Comparison of ENCODE assay signal across 11 cellular contexts in the genomic region with DNA sequence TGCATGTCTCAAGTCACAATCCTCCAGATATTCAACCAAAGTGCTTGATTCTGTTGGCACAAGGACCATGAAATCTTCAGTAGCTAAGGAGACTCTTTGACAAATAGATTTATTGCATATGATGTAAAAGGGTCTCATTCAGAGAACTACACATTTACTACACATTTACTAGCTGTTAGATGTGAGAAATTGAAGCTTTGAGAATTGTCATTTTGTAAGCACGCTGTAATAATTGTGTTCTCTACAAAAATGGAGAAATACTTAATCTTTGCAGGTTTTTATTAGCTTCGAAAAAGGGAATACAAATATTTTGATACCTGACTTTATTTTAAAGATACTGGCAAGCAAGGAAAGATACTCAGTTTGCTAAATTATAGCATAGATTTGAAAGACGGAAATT.
DNase-seq lines count a peak whose midpoint lies in the region; ATAC-seq lines count a peak whose summit lies in the region.
"Had no signal": no experiment of that assay in that cellular context is flagged by ENCODE, and none has a peak within 500 bp of the region (broad histone marks: within the 10 kb centered on the region; RNA-seq: fewer than 3 reads in every experiment).

No MANE protein-coding gene starts in this region.

- H3K4me3 ChIP-seq in naive thymus-derived CD4-positive, alpha-beta T cell (ENCODE audit: low read length), result no peak overlapping the region
- no peak overlapping the region for H3K4me3 ChIP-seq in SJCRH30
- H3K4me3 ChIP-seq: coronary artery had no signal

- POLR2A ChIA-PET in naive thymus-derived CD4-positive, alpha-beta T cell (lab: Charles Lee), result interaction anchor here (0.7 to 8.5 kb wide), 13 partner anchors 9 to 84 kb away, joined by 3 to 396 read pairs (median 4); partner anchors contain the start of gene CHD2

- H3K27ac ChIP-seq in naive thymus-derived CD4-positive, alpha-beta T cell (ENCODE audit: low read depth, low read length), result peak overlapping the region; percentile 81
- H3K27ac ChIP-seq in SJCRH30, result no peak overlapping the region

- no peaks in the 10 kb centered on the region for H3K36me3 Mint-ChIP-seq in stimulated activated naive CD8-positive, alpha-beta T cell treated with anti-CD3 and anti-CD28 coated beads, Interleukin-15, Interleukin-2, amounts not matched to agents 100 ng/mL and 50 ng/mL, for 24 hours (ENCODE audit: low read depth)
- H3K36me3 Mint-ChIP-seq in activated naive CD8-positive, alpha-beta T cell treated with anti-CD3 and anti-CD28 coated beads, Interleukin-2, amount 50 U/mL, for 24 hours (ENCODE audit: low read depth), result peaks cover 2% of the 10 kb centered on the region
- no peaks in the 10 kb centered on the region for H3K36me3 Mint-ChIP-seq in naive thymus-derived CD4-positive, alpha-beta T cell

- no peaks in the 10 kb centered on the region for H3K9me3 Mint-ChIP-seq in stimulated activated naive CD8-positive, alpha-beta T cell treated with anti-CD3 and anti-CD28 coated beads, Interleukin-15, Interleukin-2, amounts not matched to agents 100 ng/mL and 50 ng/mL, for 24 hours
- no peaks in the 10 kb centered on the region for H3K9me3 Mint-ChIP-seq in activated naive CD8-positive, alpha-beta T cell treated with anti-CD3 and anti-CD28 coated beads, Interleukin-2, amount 50 U/mL, for 24 hours
- peaks cover 0 to 2% (median 0%) of the 10 kb centered on the region in 11 donors for H3K9me3 Mint-ChIP-seq in naive thymus-derived CD4-positive, alpha-beta T cell

- no peak for ATAC-seq in stimulated activated naive CD8-positive, alpha-beta T cell treated with anti-CD3 and anti-CD28 coated beads, Interleukin-15, Interleukin-2, amounts not matched to agents 100 U/mL and 50 U/mL, for 24 hours
- ATAC-seq in activated naive CD8-positive, alpha-beta T cell treated with anti-CD3 and anti-CD28 coated beads, Interleukin-2, amount 50 U/mL, for 24 hours, result no peak
- ATAC-seq in naive thymus-derived CD4-positive, alpha-beta T cell, result no peak

- H3K4me1 Mint-ChIP-seq in stimulated activated naive CD8-positive, alpha-beta T cell treated with anti-CD3 and anti-CD28 coated beads, Interleukin-15, Interleukin-2, amounts not matched to agents 100 ng/mL and 50 ng/mL, for 24 hours (ENCODE audit: low read depth), result peaks cover 64% of the 10 kb centered on the region
- peaks cover 60% of the 10 kb centered on the region for H3K4me1 Mint-ChIP-seq in activated naive CD8-positive, alpha-beta T cell treated with anti-CD3 and anti-CD28 coated beads, Interleukin-2, amount 50 U/mL, for 24 hours
- H3K4me1 Mint-ChIP-seq in naive thymus-derived CD4-positive, alpha-beta T cell, result peaks cover 28 to 61% (median 56%) of the 10 kb centered on the region in 7 donors

- H3K4me3 Mint-ChIP-seq in stimulated activated naive CD8-positive, alpha-beta T cell treated with anti-CD3 and anti-CD28 coated beads, Interleukin-15, Interleukin-2, amounts not matched to agents 100 ng/mL and 50 ng/mL, for 24 hours, result no peak overlapping the region
- H3K4me3 Mint-ChIP-seq in activated naive CD8-positive, alpha-beta T cell treated with anti-CD3 and anti-CD28 coated beads, Interleukin-2, amount 50 U/mL, for 24 hours, result no peak overlapping the region
- H3K4me3 Mint-ChIP-seq in naive thymus-derived CD4-positive, alpha-beta T cell, result peak overlapping the region in 4 of 10 donors; percentile 25 to 91 (median 66)

- intact Hi-C loops in naive thymus-derived CD4-positive, alpha-beta T cell (cut with micrococcal nuclease), result no loop called here

- H3K4me1 ChIP-seq in naive thymus-derived CD4-positive, alpha-beta T cell (ENCODE audit: control insufficient read depth in 2 of 2, insufficient read depth in 2 of 2, low read length in 2 of 2), result peaks cover 31 to 50% of the 10 kb centered on the region in 2 donors
- H3K4me1 ChIP-seq in SJCRH30, result peaks cover 18% of the 10 kb centered on the region

- DNase-seq in stimulated activated naive CD8-positive, alpha-beta T cell treated with anti-CD3 and anti-CD28 coated beads, Interleukin-15, Interleukin-2, amounts not matched to agents 100 U/mL and 50 U/mL, for 24 hours, result no peak
- DNase-seq in activated naive CD8-positive, alpha-beta T cell treated with anti-CD3 and anti-CD28 coated beads, Interleukin-2, amount 50 U/mL, for 24 hours, result no peak
- no peak for DNase-seq in naive thymus-derived CD4-positive, alpha-beta T cell
- no peak for DNase-seq in SJCRH30
- DNase-seq in NCI-H526 treated with DMSO at 0.1 percent for 48 hours (lab: John Stamatoyannopoulos, UW), result no peak
- no peak for DNase-seq in NCI-H2029 treated with DMSO at 0.1 percent for 48 hours (lab: John Stamatoyannopoulos, UW)
- no peak for DNase-seq in NCI-H2227 (lab: John Stamatoyannopoulos, UW; ENCODE audit: unreplicated experiment)
- DNase-seq: activated T-cell treated with anti-CD3 and anti-CD28 coated beads, Interleukin-2, amount 50 U/mL, for 48 hours; T1000 had no signal

- H3K9me3 ChIP-seq in naive thymus-derived CD4-positive, alpha-beta T cell (ENCODE audit: control insufficient read depth in 2 of 3, low read length in 3 of 3), result no peaks in the 10 kb centered on the region
- H3K9me3 ChIP-seq in SJCRH30 (replicated peaks), result no peaks in the 10 kb centered on the region

- H3K36me3 ChIP-seq in naive thymus-derived CD4-positive, alpha-beta T cell (ENCODE audit: control insufficient read depth in 2 of 3, insufficient read depth in 3 of 3, low read length in 3 of 3), result no peaks in the 10 kb centered on the region
- no peaks in the 10 kb centered on the region for H3K36me3 ChIP-seq in SJCRH30

- CTCF ChIA-PET in naive thymus-derived CD4-positive, alpha-beta T cell (lab: Charles Lee), result interaction anchor here (0.7 to 5.1 kb wide), 6 partner anchors 13 to 51 kb away, joined by 3 to 38 read pairs (median 6); no protein-coding TSS in a partner anchor

- H3K27me3 Mint-ChIP-seq in stimulated activated naive CD8-positive, alpha-beta T cell treated with anti-CD3 and anti-CD28 coated beads, Interleukin-15, Interleukin-2, amounts not matched to agents 100 ng/mL and 50 ng/mL, for 24 hours, result no peaks in the 10 kb centered on the region
- peaks cover 2% of the 10 kb centered on the region for H3K27me3 Mint-ChIP-seq in activated naive CD8-positive, alpha-beta T cell treated with anti-CD3 and anti-CD28 coated beads, Interleukin-2, amount 50 U/mL, for 24 hours
- H3K27me3 Mint-ChIP-seq in naive thymus-derived CD4-positive, alpha-beta T cell, result no peaks in the 10 kb centered on the region

- H3K27me3 ChIP-seq in naive thymus-derived CD4-positive, alpha-beta T cell (ENCODE audit: control insufficient read depth in 2 of 2, insufficient read depth in 2 of 2, low read length in 2 of 2), result no peaks in the 10 kb centered on the region
- H3K27me3 ChIP-seq in SJCRH30, result no peaks in the 10 kb centered on the region

- peak overlapping the region; percentile 97 for H3K27ac Mint-ChIP-seq in stimulated activated naive CD8-positive, alpha-beta T cell treated with anti-CD3 and anti-CD28 coated beads, Interleukin-15, Interleukin-2, amounts not matched to agents 100 ng/mL and 50 ng/mL, for 24 hours
- H3K27ac Mint-ChIP-seq in activated naive CD8-positive, alpha-beta T cell treated with anti-CD3 and anti-CD28 coated beads, Interleukin-2, amount 50 U/mL, for 24 hours, result peak overlapping the region; percentile 98
- H3K27ac Mint-ChIP-seq in naive thymus-derived CD4-positive, alpha-beta T cell, result peak overlapping the region in 8 of 9 donors; percentile 22 to 98 (median 94)
